ENCODE assay signal across 21 cellular contexts in the genomic region with DNA sequence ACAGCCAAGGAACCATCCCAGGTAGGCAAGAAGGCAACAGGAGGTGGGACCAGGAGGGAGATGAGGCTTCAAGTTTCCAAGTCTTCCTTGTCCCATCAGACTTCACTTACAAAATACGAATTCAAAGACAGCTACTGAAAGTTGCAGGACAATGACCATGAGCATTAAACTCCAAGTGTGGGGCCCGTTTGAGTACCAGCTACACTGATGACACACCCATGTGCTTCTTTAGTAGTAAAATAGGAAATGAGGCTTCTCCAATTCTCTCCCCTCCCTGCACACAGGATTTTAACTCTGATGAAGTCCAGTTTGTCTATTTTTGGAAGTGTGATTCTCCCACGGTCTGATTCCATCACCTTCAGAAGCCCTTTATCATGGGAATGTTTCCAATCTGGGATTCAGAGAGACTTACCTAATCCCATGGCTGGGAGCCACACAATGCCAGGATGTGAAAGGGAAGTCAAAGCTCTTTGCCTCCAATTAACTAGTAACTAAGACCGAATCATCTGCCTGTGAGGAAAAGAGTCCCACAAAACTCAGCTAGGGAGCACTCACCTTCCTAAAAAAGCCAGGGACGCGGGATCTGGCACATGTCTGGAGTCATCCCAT.
A peak's percentile ranks its signal among the peaks of the same experiment; 100 is the strongest.
DNase-seq lines count a peak whose midpoint lies in the region; ATAC-seq, FAIRE-seq and TF ChIP-seq lines count a peak whose summit lies in the region.
"Had no signal": no experiment of that assay in that cellular context is flagged by ENCODE, and none has a peak within 500 bp of the region (broad histone marks: within the 10 kb centered on the region; RNA-seq: fewer than 3 reads in every experiment).

No MANE protein-coding gene starts in this region.

- no peaks in the 10 kb centered on the region for H3K27me3 ChIP-seq in fibroblast of lung (ENCODE audit: control insufficient read depth, insufficient read depth, low read length)
- H3K27me3 ChIP-seq: right lobe of liver had no signal

- no peak overlapping the region for H3K4me3 ChIP-seq in fibroblast of lung (replicated peaks in 1 of 4; ENCODE audit: control extremely low read depth in 1 of 4, insufficient read depth in 1 of 4, low read depth in 3 of 4, low read length in 4 of 4)
- no peak overlapping the region for H3K4me3 ChIP-seq in mucosa of descending colon
- H3K4me3 ChIP-seq: right lobe of liver had no signal

- no peak for ATAC-seq in mucosa of descending colon
- ATAC-seq in GM19351 (IDR thresholded peaks at IDR 0.05; ENCODE audit: unreplicated experiment), result no peak
- ATAC-seq: activated CD8-positive, alpha-beta T cell treated with anti-CD3 and anti-CD28 coated beads for 36 hours; right lobe of liver had no signal

- no peaks in the 10 kb centered on the region for H3K79me2 ChIP-seq in fibroblast of lung (ENCODE audit: control insufficient read depth, insufficient read depth, low read length)

- H3K9me3 ChIP-seq in fibroblast of lung (ENCODE audit: control insufficient read depth, insufficient read depth, low read depth, low read length) (no peaks in the 10 kb centered on the region), mucosa of descending colon (peaks cover 21% of the 10 kb centered on the region)
- H3K9me3 ChIP-seq: right lobe of liver had no signal

- no peak overlapping the region for H3K4me2 ChIP-seq in fibroblast of lung (ENCODE audit: extremely low read depth, insufficient read depth, low read length)

- H2AFZ ChIP-seq in fibroblast of lung (ENCODE audit: low read length), result no peak overlapping the region

- no peak overlapping the region for H3K9ac ChIP-seq in fibroblast of lung (ENCODE audit: insufficient read depth, low read length)

- no peak overlapping the region for H3K27ac ChIP-seq in fibroblast of lung (ENCODE audit: insufficient read depth, low read length)
- H3K27ac ChIP-seq: right lobe of liver had no signal

- peak; percentile 39 for FAIRE-seq in RCC 7860 (lab: Jason Lieb, UNC)
- FAIRE-seq: GM12892 had no signal

- H3K36me3 ChIP-seq in fibroblast of lung (ENCODE audit: control insufficient read depth, insufficient read depth, low read length) (no peaks in the 10 kb centered on the region), mucosa of descending colon (ENCODE audit: low read depth) (no peaks in the 10 kb centered on the region)
- H3K36me3 ChIP-seq: right lobe of liver had no signal

- H3K4me1 ChIP-seq in fibroblast of lung (ENCODE audit: control insufficient read depth, extremely low read depth, insufficient read depth, low read length), result no peaks in the 10 kb centered on the region
- peaks cover 5% of the 10 kb centered on the region for H3K4me1 ChIP-seq in mucosa of descending colon (ENCODE audit: low read depth)
- H3K4me1 ChIP-seq: right lobe of liver had no signal

- no peaks in the 10 kb centered on the region for H4K20me1 ChIP-seq in fibroblast of lung (ENCODE audit: control insufficient read depth, extremely low read depth, insufficient read depth, low read length)

- TF ChIP-seq CTCF in fibroblast of lung (conservative IDR thresholded peaks at IDR 0.05 in 1 of 2, IDR thresholded peaks at IDR 0.05 in 1 of 2; ENCODE audit: low read depth in 1 of 2, low read length in 2 of 2), result no peak
- TF ChIP-seq CTCF in mucosa of descending colon (IDR thresholded peaks at IDR 0.05), result no peak

- intact Hi-C loops in mucosa of descending colon (cut with DNase I, micrococcal nuclease), result no loop called here

- peak; percentile 80 for DNase-seq in EH (ENCODE audit: low read depth)
- peak; percentile 51 for DNase-seq in RCC 7860 (ENCODE audit: low spot score)
- peak; percentile 30 to 82 for DNase-seq in fibroblast of lung (ENCODE audit: low read depth in 2 of 2)
- DNase-seq in pons (ENCODE audit: low spot score), result peak; percentile 19
- DNase-seq in mucosa of descending colon, result no peak
- no peak for DNase-seq in epidermal melanocyte (ENCODE audit: insufficient read length, low spot score)
- no peak for DNase-seq in stimulated activated CD4-positive, alpha-beta T cell treated with anti-CD3 and anti-CD28 coated beads, Interleukin-4, amount 100 ng/mL, for 1 hour
- DNase-seq: activated B cell treated with CpG ODN at 0.5 μM for 24 hours; activated CD8-positive, alpha-beta T cell treated with anti-CD3 and anti-CD28 coated beads for 36 hours; activated T-cell treated with anti-CD3 and anti-CD28 coated beads, Interleukin-2, amount 50 U/mL, for 48 hours; dermis blood vessel endothelial cell; GOT3; hippocampal formation; Karpas-422; kidney glomerular epithelial cell; NCI-H1417; NK-92 treated with Interleukin-12 subunit alpha and Interleukin-12 subunit beta, amount 100 ng/mL, for 24 hours; right lobe of liver; SHP77 treated with DMSO at 0.1 percent for 48 hours had no signal

Comparison
In these comparisons a context has a peak if more than half of its experiments do, and no peak if none do; other contexts are left out.
1. DNase-seq: peak in EH (single experiment), RCC 7860 (single experiment), fibroblast of lung (2 of 2) and pons (single experiment); none in mucosa of descending colon (0 of 3), epidermal melanocyte (single experiment) and stimulated activated CD4-positive, alpha-beta T cell treated with anti-CD3 and anti-CD28 coated beads, Interleukin-4, amount 100 ng/mL, for 1 hour (single experiment).